ENCODE assay signal across 8 cellular contexts in the genomic region with DNA sequence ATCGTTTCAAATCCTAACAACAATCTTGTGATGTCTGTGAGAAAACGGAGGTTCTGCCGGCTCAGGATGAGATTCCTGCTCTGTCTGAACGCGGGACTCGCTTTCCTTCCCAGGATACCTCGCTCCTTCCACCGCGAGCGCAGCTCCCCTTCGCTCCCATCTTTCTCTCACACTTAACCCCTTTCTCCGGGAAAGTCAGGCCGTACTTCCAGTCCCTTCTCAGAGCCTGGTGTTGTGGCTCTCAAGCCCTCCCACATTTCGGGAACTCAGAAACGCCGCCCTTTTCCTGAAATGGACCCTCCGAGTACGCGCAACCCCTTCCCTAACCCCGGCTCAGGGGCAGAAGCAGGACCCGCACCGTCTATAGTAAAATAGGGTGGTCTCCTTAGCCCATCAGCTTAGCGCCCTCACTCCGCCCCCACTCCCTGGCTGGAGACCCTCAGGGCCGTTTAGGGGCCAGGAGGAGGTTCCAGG. TPM values are rescaled to one million over a fixed set of nuclear protein-coding genes. Genes with fewer than 3 reads are reported as not detected.
A peak's percentile ranks its signal among the peaks of the same experiment; 100 is the strongest.
DNase-seq lines count a peak whose midpoint lies in the region; ATAC-seq and TF ChIP-seq lines count a peak whose summit lies in the region.

No MANE protein-coding gene starts in this region.

- WGBS in adrenal gland, 4 donors: 0 to 1% (median 0%) methylated on average over 20 to 25 of the region's 25 CpGs
- no CpG with 5 or more reads among the region's 25 CpGs for whole genome bisulfite sequencing in iPS DF 6.9 (ENCODE audit: insufficient coverage, insufficient read length)

- TF ChIP-seq CTCF in CD14-positive monocyte (IDR thresholded peaks at IDR 0.05) (no peak), adrenal gland (IDR thresholded peaks at IDR 0.05) (no peak)

- H3K9me3 Mint-ChIP-seq in CD14-positive monocyte: no peaks in the 10 kb centered on the region

- H3K36me3 ChIP-seq in adrenal gland (replicated peaks in 1 of 2) (no peaks in the 10 kb centered on the region), iPS DF 6.9 (ENCODE audit: control insufficient read depth, insufficient read depth, low read length) (no peaks in the 10 kb centered on the region)

- no peak for DNase-seq in CD14-positive monocyte (ENCODE audit: low spot score)
- peak in 2 of 3 experiments; percentile 63 to 94 for DNase-seq in NCI-H1417 (lab: John Stamatoyannopoulos, UW)
- peak in 5 of 7 donors; percentile 48 to 79 (median 52) for DNase-seq in adrenal gland
- DNase-seq in iPS DF 6.9 (ENCODE audit: low read depth, low spot score): no peak
- DNase-seq in sciatic nerve (ENCODE audit: low spot score): no peak
- DNase-seq in ecto neural progenitor cell (ENCODE audit: low spot score): no peak

- H3K4me1 ChIP-seq in adrenal gland (replicated peaks in 1 of 2) (peaks cover 40 to 60% of the 10 kb centered on the region in 2 donors), iPS DF 6.9 (ENCODE audit: control insufficient read depth, insufficient read depth, low read length) (peaks cover 4% of the 10 kb centered on the region; the same call in 1 of the 2 replicates)

- peak overlapping the region; percentile 91 to 98 for H3K4me3 Mint-ChIP-seq in CD14-positive monocyte

- H3K27me3 Mint-ChIP-seq in CD14-positive monocyte (ENCODE audit: low read depth in 3 of 3): no peaks in the 10 kb centered on the region

- peaks cover 46% of the 10 kb centered on the region for H3K4me1 Mint-ChIP-seq in CD14-positive monocyte

- H3K27ac Mint-ChIP-seq in CD14-positive monocyte: peak overlapping the region; percentile 96 to 99 (median 97)

- peaks cover 5 to 6% of the 10 kb centered on the region in 2 donors for H3K36me3 Mint-ChIP-seq in CD14-positive monocyte

- H3K27ac ChIP-seq in adrenal gland (peak overlapping the region; percentile 97 to 98 (median 97)), iPS DF 6.9 (ENCODE audit: low read length) (no peak overlapping the region)

- ATAC-seq in GM19395 (IDR thresholded peaks at IDR 0.05; ENCODE audit: unreplicated experiment): peak; percentile 29
- ATAC-seq in sciatic nerve: peak; percentile 65
- no peak for ATAC-seq in HG02870 (IDR thresholded peaks at IDR 0.05; ENCODE audit: unreplicated experiment)

- H3K27me3 ChIP-seq in adrenal gland (no peaks in the 10 kb centered on the region), iPS DF 6.9 (ENCODE audit: control insufficient read depth, insufficient read depth, low read length) (no peaks in the 10 kb centered on the region)

- no peaks in the 10 kb centered on the region for H3K9me3 ChIP-seq in adrenal gland (replicated peaks in 1 of 3)
- H3K9me3 ChIP-seq in iPS DF 6.9 (ENCODE audit: control insufficient read depth, insufficient read depth, low read length): no peaks in the 10 kb centered on the region

- TF ChIP-seq POLR2A in adrenal gland (IDR thresholded peaks at IDR 0.05): peak in 1 of 2 donors; percentile 2

- H3K4me3 ChIP-seq in adrenal gland (peak overlapping the region in 3 of 4 donors; percentile 13 to 93 (median 80)), iPS DF 6.9 (ENCODE audit: low read length) (peak overlapping the region; percentile 84; the same call in 1 of the 2 replicates)

- intact Hi-C loops in CD14-positive monocyte (cut with micrococcal nuclease) (loop anchor here in 1 of 2 donors (1.0 kb wide), 1 partner anchor 47 kb away; no protein-coding TSS in a partner anchor), adrenal gland (cut with DNase I) (no loop called here), sciatic nerve (cut with DNase I) (no loop called here)

RNA-seq across cellular contexts. Expression of a gene that starts 0.4 kb away (rescaled TPM):
- polyA plus RNA-seq in CD14-positive monocyte (10 to 100 TPM; 26.0 to 26.4 TPM), adrenal gland (10 to 100 TPM in 1 of 3 donors, 1 to 10 TPM in 2; 7.0 to 35.7 (median 9.3) TPM)
- total RNA-seq in adrenal gland (10 to 100 TPM; 25.2 to 57.7 (median 43.8) TPM), sciatic nerve (58.0 TPM)

RNA-seq across cellular contexts. Expression of a gene that starts 47.6 kb away (rescaled TPM):
- 1 to 10 TPM; 3.4 to 4.2 TPM for polyA plus RNA-seq in CD14-positive monocyte
- 10 to 100 TPM; 15.3 to 36.6 (median 25.8) TPM for total RNA-seq in adrenal gland
- 10 to 100 TPM; 22.8 to 33.0 (median 27.8) TPM for polyA plus RNA-seq in adrenal gland
- 15.0 TPM for total RNA-seq in sciatic nerve

Comparison
In these comparisons a context has a peak if more than half of its experiments do, and no peak if none do; other contexts are left out.
1. DNase-seq: peak in NCI-H1417 (2 of 3) and adrenal gland (5 of 7); none in CD14-positive monocyte (single experiment), iPS DF 6.9 (single experiment), sciatic nerve (single experiment) and ecto neural progenitor cell (single experiment).